8 cellular contexts compared by ENCODE assay signal in the genomic region with DNA sequence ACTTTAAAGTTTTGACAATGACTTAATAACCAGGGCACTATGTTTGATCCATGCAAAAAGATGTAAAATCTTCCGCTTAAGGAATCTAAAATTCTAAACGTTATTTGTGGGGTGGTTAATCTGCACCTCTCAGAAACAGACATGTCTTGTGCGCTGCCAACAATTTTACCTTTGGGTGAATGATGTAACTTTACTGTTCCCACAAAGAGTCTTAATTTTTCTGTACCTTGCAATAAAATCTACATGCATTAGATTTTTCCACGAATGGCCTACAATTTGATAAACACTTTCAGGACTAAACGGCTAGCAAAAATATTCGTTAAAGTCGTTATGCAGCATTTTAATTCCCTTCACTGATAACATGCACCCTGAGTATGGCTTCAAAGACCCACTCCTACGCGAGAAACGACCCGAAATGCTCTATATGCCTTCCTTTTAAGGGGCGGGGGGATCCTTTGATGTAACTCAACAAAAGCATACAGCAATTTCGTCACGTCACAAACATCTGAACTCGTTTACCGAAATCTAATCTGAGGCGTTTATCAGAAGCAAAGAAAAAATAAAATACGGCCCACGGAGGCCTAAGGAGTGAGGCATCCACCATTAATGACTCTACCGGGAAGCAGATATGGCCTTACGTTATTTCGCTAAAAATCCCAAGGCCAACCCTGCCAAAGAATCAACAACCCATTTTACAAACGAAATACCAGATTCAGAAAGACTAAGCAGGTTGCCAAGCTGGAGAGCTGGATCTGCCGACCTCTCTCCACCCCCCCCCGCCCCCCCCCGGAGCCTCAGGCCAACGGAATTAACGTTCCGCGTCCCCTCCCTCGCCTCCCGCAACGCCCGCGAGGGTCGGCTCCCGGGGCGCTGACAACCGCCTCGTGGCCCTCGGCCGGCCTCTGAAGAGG. TPM values are rescaled to one million over a fixed set of nuclear protein-coding genes. Genes with fewer than 3 reads are reported as not detected.
DNase-seq lines count a peak whose midpoint lies in the region; ATAC-seq and TF ChIP-seq lines count a peak whose summit lies in the region.

No MANE protein-coding gene starts in this region.

- CTCF ChIA-PET in activated CD4-positive, alpha-beta T cell treated with anti-CD3 and anti-CD28 coated beads for 36 hours (lab: Charles Lee), result interaction anchor here (1.8 kb wide), 1 partner anchor 275 kb away, joined by 6 read pairs; a partner anchor contains a TSS
- CTCF ChIA-PET in naive thymus-derived CD4-positive, alpha-beta T cell (lab: Charles Lee), result no interaction called here

- no peaks in the 10 kb centered on the region for H3K9me3 Mint-ChIP-seq in activated CD4-positive, alpha-beta T cell treated with anti-CD3 and anti-CD28 coated beads for 36 hours (ENCODE audit: low read depth)
- H3K9me3 Mint-ChIP-seq in activated CD4-positive, alpha-beta T cell treated with anti-CD3 and anti-CD28 coated beads, Interleukin-2, amount 10 ng/mL, durations not matched to agents 24 days and 14 days, result no peaks in the 10 kb centered on the region
- H3K9me3 Mint-ChIP-seq in naive thymus-derived CD4-positive, alpha-beta T cell, result no peaks in the 10 kb centered on the region

- peak; percentile 1 for ATAC-seq in activated CD4-positive, alpha-beta T cell treated with anti-CD3 and anti-CD28 coated beads for 36 hours
- ATAC-seq in naive thymus-derived CD4-positive, alpha-beta T cell, result peak; percentile 28
- no peak for ATAC-seq in GM21737 (IDR thresholded peaks at IDR 0.05; ENCODE audit: unreplicated experiment)

- H3K36me3 ChIP-seq in naive thymus-derived CD4-positive, alpha-beta T cell (ENCODE audit: control insufficient read depth in 2 of 3, insufficient read depth in 3 of 3, low read length in 3 of 3), result peaks cover 0 to 20% (median 8%) of the 10 kb centered on the region in 3 experiments

- POLR2A ChIA-PET in activated CD4-positive, alpha-beta T cell treated with anti-CD3 and anti-CD28 coated beads for 36 hours (lab: Charles Lee), result interaction anchor here (1.7 kb wide), 1 partner anchor 36 kb away, joined by 5 read pairs; a partner anchor contains a TSS
- POLR2A ChIA-PET in naive thymus-derived CD4-positive, alpha-beta T cell (lab: Charles Lee), result interaction anchor here (1.3 kb wide), 1 partner anchor 275 kb away, joined by 5 read pairs; a partner anchor contains a TSS

- intact Hi-C loops in activated CD4-positive, alpha-beta T cell treated with anti-CD3 and anti-CD28 coated beads for 36 hours (cut with DNase I, micrococcal nuclease), result loop anchor here (1.0 to 2.0 kb wide), 10 partner anchors 36 to 325 kb away; a partner anchor contains a TSS
- intact Hi-C loops in activated CD4-positive, alpha-beta T cell treated with anti-CD3 and anti-CD28 coated beads, Interleukin-2, amount 10 ng/mL, durations not matched to agents 24 days and 14 days (cut with micrococcal nuclease), result loop anchor here (1.0 kb wide), 6 partner anchors 36 to 275 kb away; a partner anchor contains a TSS
- intact Hi-C loops in naive thymus-derived CD4-positive, alpha-beta T cell (cut with micrococcal nuclease), result loop anchor here (1.0 kb wide), 8 partner anchors 36 to 325 kb away; a partner anchor contains a TSS

- peak overlapping the region; percentile 99 for H3K27ac ChIP-seq in naive thymus-derived CD4-positive, alpha-beta T cell (ENCODE audit: low read depth, low read length)

- peak; percentile 42 for DNase-seq in activated CD4-positive, alpha-beta T cell treated with anti-CD3 and anti-CD28 coated beads for 36 hours
- DNase-seq in activated CD4-positive, alpha-beta T cell treated with anti-CD3 and anti-CD28 coated beads for 1 hour, result no peak
- DNase-seq in HPDE6-E6E7 (ENCODE audit: extremely low spot score), result peak; percentile 28
- peak; percentile 71 for DNase-seq in activated CD4-positive, alpha-beta T cell treated with anti-CD3 and anti-CD28 coated beads, Interleukin-2, amount 10 ng/mL, durations not matched to agents 24 days and 14 days
- no peak for DNase-seq in epithelial cell of esophagus (ENCODE audit: low read depth)
- DNase-seq in naive thymus-derived CD4-positive, alpha-beta T cell, result peak in 7 of 9 donors; percentile 36 to 74 (median 54)
- no peak for DNase-seq in NCI-H2196 (lab: John Stamatoyannopoulos, UW; ENCODE audit: unreplicated experiment)

- TF ChIP-seq CTCF in epithelial cell of esophagus (IDR thresholded peaks at IDR 0.05; ENCODE audit: insufficient read depth, low read depth, low read length, missing control alignments), result no peak

- H3K9me3 ChIP-seq in naive thymus-derived CD4-positive, alpha-beta T cell (ENCODE audit: control insufficient read depth in 2 of 3, low read length in 3 of 3), result no peaks in the 10 kb centered on the region

- H3K4me1 ChIP-seq in naive thymus-derived CD4-positive, alpha-beta T cell (ENCODE audit: control insufficient read depth in 2 of 2, insufficient read depth in 2 of 2, low read length in 2 of 2), result peaks cover 18 to 23% of the 10 kb centered on the region in 2 donors

- H3K4me1 Mint-ChIP-seq in activated CD4-positive, alpha-beta T cell treated with anti-CD3 and anti-CD28 coated beads for 36 hours, result peaks cover 42% of the 10 kb centered on the region
- peaks cover 29% of the 10 kb centered on the region for H3K4me1 Mint-ChIP-seq in activated CD4-positive, alpha-beta T cell treated with anti-CD3 and anti-CD28 coated beads, Interleukin-2, amount 10 ng/mL, durations not matched to agents 24 days and 14 days
- H3K4me1 Mint-ChIP-seq in naive thymus-derived CD4-positive, alpha-beta T cell, result peaks cover 24 to 67% (median 51%) of the 10 kb centered on the region in 7 donors

- H3K4me3 ChIP-seq in epithelial cell of esophagus (ENCODE audit: low read length), result peak overlapping the region; percentile 96
- H3K4me3 ChIP-seq in naive thymus-derived CD4-positive, alpha-beta T cell (ENCODE audit: low read length), result peak overlapping the region; percentile 97

- H3K36me3 Mint-ChIP-seq in activated CD4-positive, alpha-beta T cell treated with anti-CD3 and anti-CD28 coated beads for 36 hours (ENCODE audit: low read depth), result peaks cover 43% of the 10 kb centered on the region
- H3K36me3 Mint-ChIP-seq in activated CD4-positive, alpha-beta T cell treated with anti-CD3 and anti-CD28 coated beads, Interleukin-2, amount 10 ng/mL, durations not matched to agents 24 days and 14 days (ENCODE audit: low read depth), result peaks cover 31% of the 10 kb centered on the region
- H3K36me3 Mint-ChIP-seq in naive thymus-derived CD4-positive, alpha-beta T cell, result peaks cover 6 to 13% (median 10%) of the 10 kb centered on the region in 5 donors

- no peaks in the 10 kb centered on the region for H3K27me3 ChIP-seq in naive thymus-derived CD4-positive, alpha-beta T cell (ENCODE audit: control insufficient read depth in 2 of 2, insufficient read depth in 2 of 2, low read length in 2 of 2)

- peak overlapping the region; percentile 97 for H3K4me3 Mint-ChIP-seq in activated CD4-positive, alpha-beta T cell treated with anti-CD3 and anti-CD28 coated beads for 36 hours
- peak overlapping the region; percentile 95 for H3K4me3 Mint-ChIP-seq in activated CD4-positive, alpha-beta T cell treated with anti-CD3 and anti-CD28 coated beads, Interleukin-2, amount 10 ng/mL, durations not matched to agents 24 days and 14 days
- peak overlapping the region; percentile 91 to 100 (median 97) for H3K4me3 Mint-ChIP-seq in naive thymus-derived CD4-positive, alpha-beta T cell

- H3K27ac Mint-ChIP-seq in activated CD4-positive, alpha-beta T cell treated with anti-CD3 and anti-CD28 coated beads for 36 hours, result peak overlapping the region; percentile 99
- H3K27ac Mint-ChIP-seq in activated CD4-positive, alpha-beta T cell treated with anti-CD3 and anti-CD28 coated beads, Interleukin-2, amount 10 ng/mL, durations not matched to agents 24 days and 14 days, result peak overlapping the region; percentile 97
- H3K27ac Mint-ChIP-seq in naive thymus-derived CD4-positive, alpha-beta T cell, result peak overlapping the region; percentile 95 to 100 (median 98)

- no peaks in the 10 kb centered on the region for H3K27me3 Mint-ChIP-seq in activated CD4-positive, alpha-beta T cell treated with anti-CD3 and anti-CD28 coated beads for 36 hours
- H3K27me3 Mint-ChIP-seq in activated CD4-positive, alpha-beta T cell treated with anti-CD3 and anti-CD28 coated beads, Interleukin-2, amount 10 ng/mL, durations not matched to agents 24 days and 14 days, result no peaks in the 10 kb centered on the region
- H3K27me3 Mint-ChIP-seq in naive thymus-derived CD4-positive, alpha-beta T cell, result no peaks in the 10 kb centered on the region

RNA-seq across cellular contexts. Expression of a gene that starts 0.6 kb away (rescaled TPM):
- total RNA-seq in activated CD4-positive, alpha-beta T cell treated with anti-CD3 and anti-CD28 coated beads for 36 hours, result 10 to 100 TPM; 63.2 to 93.8 TPM
- total RNA-seq in activated CD4-positive, alpha-beta T cell treated with anti-CD3 and anti-CD28 coated beads, Interleukin-2, amount 10 ng/mL, durations not matched to agents 24 days and 14 days, result 66.7 and 67.0 TPM in 2 replicates
- total RNA-seq in naive thymus-derived CD4-positive, alpha-beta T cell, result 10 to 100 TPM; 12.4 to 30.2 (median 24.0) TPM
- 10 to 100 TPM; 73.9 to 76.6 TPM for polyA plus RNA-seq in naive thymus-derived CD4-positive, alpha-beta T cell

RNA-seq across cellular contexts. Expression of a gene that starts 0.6 kb away (rescaled TPM):
- 10 to 100 TPM; 67.5 to 73.8 TPM for total RNA-seq in activated CD4-positive, alpha-beta T cell treated with anti-CD3 and anti-CD28 coated beads for 36 hours
- 63.0 and 65.0 TPM in 2 replicates for total RNA-seq in activated CD4-positive, alpha-beta T cell treated with anti-CD3 and anti-CD28 coated beads, Interleukin-2, amount 10 ng/mL, durations not matched to agents 24 days and 14 days
- 10 to 100 TPM; 48.5 to 54.1 (median 50.4) TPM for total RNA-seq in naive thymus-derived CD4-positive, alpha-beta T cell
- polyA plus RNA-seq in naive thymus-derived CD4-positive, alpha-beta T cell, result 100 to 1,000 TPM; 116 to 135 TPM

RNA-seq across cellular contexts. Expression of a gene that starts 0.9 kb away (rescaled TPM):
- 10 to 100 TPM; 27.7 to 31.3 TPM for total RNA-seq in activated CD4-positive, alpha-beta T cell treated with anti-CD3 and anti-CD28 coated beads for 36 hours
- total RNA-seq in activated CD4-positive, alpha-beta T cell treated with anti-CD3 and anti-CD28 coated beads, Interleukin-2, amount 10 ng/mL, durations not matched to agents 24 days and 14 days, result 22.7 and 26.8 TPM in 2 replicates
- total RNA-seq in naive thymus-derived CD4-positive, alpha-beta T cell, result 10 to 100 TPM; 19.7 to 32.0 (median 26.3) TPM
- 10 to 100 TPM; 23.8 to 23.9 TPM for polyA plus RNA-seq in naive thymus-derived CD4-positive, alpha-beta T cell

RNA-seq across cellular contexts. Expression of a gene that starts 36.1 kb away (rescaled TPM):
- total RNA-seq in activated CD4-positive, alpha-beta T cell treated with anti-CD3 and anti-CD28 coated beads for 36 hours, result 10 to 100 TPM; 10.2 to 14.0 TPM
- total RNA-seq in activated CD4-positive, alpha-beta T cell treated with anti-CD3 and anti-CD28 coated beads, Interleukin-2, amount 10 ng/mL, durations not matched to agents 24 days and 14 days, result 11.1 and 11.7 TPM in 2 replicates
- 10 to 100 TPM in 3 of 5 experiments, 1 to 10 TPM in 2; 5.4 to 11.8 (median 10.4) TPM for total RNA-seq in naive thymus-derived CD4-positive, alpha-beta T cell
- 1 to 10 TPM; 5.0 TPM for polyA plus RNA-seq in naive thymus-derived CD4-positive, alpha-beta T cell

RNA-seq across cellular contexts. Expression of a gene that starts 46.2 kb away (rescaled TPM):
- total RNA-seq in activated CD4-positive, alpha-beta T cell treated with anti-CD3 and anti-CD28 coated beads for 36 hours, result under 1 TPM; 0.30 to 0.58 TPM
- 0.26 and 0.36 TPM in 2 replicates for total RNA-seq in activated CD4-positive, alpha-beta T cell treated with anti-CD3 and anti-CD28 coated beads, Interleukin-2, amount 10 ng/mL, durations not matched to agents 24 days and 14 days
- total RNA-seq in naive thymus-derived CD4-positive, alpha-beta T cell, result under 1 TPM in 3 of 5 experiments, not detected in 2; 0.45 to 0.94 (median 0.84) TPM
- 1 to 10 TPM in 1 of 2 donors, under 1 TPM in 1; 0.37 to 1.1 TPM for polyA plus RNA-seq in naive thymus-derived CD4-positive, alpha-beta T cell

Comparison
In these comparisons a context has a peak if more than half of its experiments do, and no peak if none do; other contexts are left out.
1. DNase-seq: peak in activated CD4-positive, alpha-beta T cell treated with anti-CD3 and anti-CD28 coated beads for 36 hours (single experiment), HPDE6-E6E7 (single experiment), activated CD4-positive, alpha-beta T cell treated with anti-CD3 and anti-CD28 coated beads, Interleukin-2, amount 10 ng/mL, durations not matched to agents 24 days and 14 days (single experiment) and naive thymus-derived CD4-positive, alpha-beta T cell (7 of 9); none in activated CD4-positive, alpha-beta T cell treated with anti-CD3 and anti-CD28 coated beads for 1 hour (single experiment), epithelial cell of esophagus (single experiment) and NCI-H2196 (single experiment).
2. Peak in every context shown above with its lines, with median percentiles within 50 percentile points of each other: H3K27ac Mint-ChIP-seq and H3K4me3 Mint-ChIP-seq.